Comparison of ENCODE assay signal across 20 cellular contexts in genomic region chr3:15155840-15156360, GRCh38. TPM values are rescaled to one million over a fixed set of nuclear protein-coding genes. Genes with fewer than 3 reads are reported as not detected.
DNase-seq lines count a peak whose midpoint lies in the region; ATAC-seq, FAIRE-seq and TF ChIP-seq lines count a peak whose summit lies in the region.
"Had no signal": no experiment of that assay in that cellular context is flagged by ENCODE, and none has a peak within 500 bp of the region (broad histone marks: within the 10 kb centered on the region; RNA-seq: fewer than 3 reads in every experiment).

No MANE protein-coding gene starts in this region.

- CTCF ChIA-PET in HepG2 (lab: Yijun Ruan, JAX; ENCODE audit: low intra/inter-chr PET ratio, low total read pairs) (no interaction called here), K562 (lab: Yijun Ruan, JAX; ENCODE audit: low intra/inter-chr PET ratio) (no interaction called here)

- TF ChIP-seq RAD21 in HepG2 (CRISPR knock-in tag; IDR thresholded peaks at IDR 0.05) (no peak), K562 (CRISPR knock-in tag; conservative IDR thresholded peaks at IDR 0.05 in 1 of 2, IDR thresholded peaks at IDR 0.05 in 1 of 2) (no peak)

- H2AFZ ChIP-seq in HepG2 (ENCODE audit: low read length) (peak overlapping the region; percentile 10), K562 (ENCODE audit: low read depth, low read length) (no peak overlapping the region)

- H3K9me3 ChIP-seq in HepG2 (ENCODE audit: low read length) (no peaks in the 10 kb centered on the region), right lobe of liver (no peaks in the 10 kb centered on the region), K562 (replicated peaks; ENCODE audit: control insufficient read depth, insufficient read depth, low read depth, low read length) (peaks cover 6% of the 10 kb centered on the region; the same call in 1 of the 2 replicates)

- TF ChIP-seq CTCF in HepG2 (CRISPR knock-in tag; IDR thresholded peaks at IDR 0.05) (no peak), right lobe of liver (IDR thresholded peaks at IDR 0.05) (no peak), K562 (IDR thresholded peaks at IDR 0.05 in 2 of 3, conservative IDR thresholded peaks at IDR 0.05 in 1 of 3; ENCODE audit: insufficient read depth in 2 of 3, low read depth in 1 of 3, low read length in 3 of 3) (no peak)

- H3K9me1 ChIP-seq in K562 (ENCODE audit: control insufficient read depth, insufficient read depth, low read length) = no peaks in the 10 kb centered on the region

- no TSS peak for BruUV-seq in HepG2 (replicated peaks; lab: Mats Ljungman, UMichigan)
- no TSS peak for BruUV-seq in K562 (replicated peaks; lab: Mats Ljungman, UMichigan)

- H3K9ac ChIP-seq in HepG2 (ENCODE audit: insufficient read depth, low read depth, low read length) (no peak overlapping the region), K562 (ENCODE audit: insufficient read depth in 1 of 2, low read depth in 2 of 2, low read length in 2 of 2) (no peak overlapping the region)
- H3K9ac ChIP-seq: BLaER1 treated with 17β-estradiol and CSF1 and Interleukin-3, amounts not matched to agents 10 nM and 100 nM had no signal

- H3K27ac ChIP-seq in HepG2 (ENCODE audit: extremely low read length, insufficient read depth, low read length) = no peak overlapping the region
- H3K27ac ChIP-seq in right lobe of liver = no peak overlapping the region
- H3K27ac ChIP-seq in K562 (ENCODE audit: extremely low read depth, low read depth, low read length) = no peak overlapping the region
- H3K27ac ChIP-seq: 22Rv1; A549; BLaER1 treated with 17β-estradiol and CSF1 and Interleukin-3, amounts not matched to agents 10 nM and 100 nM; C4-2B had no signal

- ATAC-seq in HepG2 (no peak), right lobe of liver (no peak), K562 (no peak), HG02798 (IDR thresholded peaks at IDR 0.05; ENCODE audit: poor library complexity, unreplicated experiment) (no peak), HG03045 (IDR thresholded peaks at IDR 0.05; ENCODE audit: unreplicated experiment) (no peak)
- ATAC-seq: CD8-positive, alpha-beta T cell had no signal

- no peaks in the 10 kb centered on the region for H3K79me2 ChIP-seq in HepG2 (ENCODE audit: insufficient read depth, low read length)
- no peaks in the 10 kb centered on the region for H3K79me2 ChIP-seq in K562 (ENCODE audit: control insufficient read depth, insufficient read depth, low read length)

- DNase-seq in HepG2 (ENCODE audit: low spot score) (no peak), right lobe of liver (no peak), K562 (ENCODE audit: extremely low read depth in 1 of 4, low spot score in 3 of 4) (no peak)
- DNase-seq: AML-193; Caco-2; Calu3; CD4-positive, alpha-beta T cell; CD8-positive, alpha-beta T cell; DMS79 treated with DMSO at 0.1 percent for 48 hours; GF-D8 had no signal

- no peaks in the 10 kb centered on the region for H4K20me1 ChIP-seq in HepG2 (ENCODE audit: insufficient read depth, low read length)
- no peaks in the 10 kb centered on the region for H4K20me1 ChIP-seq in K562 (replicated peaks; ENCODE audit: control insufficient read depth, insufficient read depth, low read length)
- H4K20me1 ChIP-seq: BLaER1 treated with 17β-estradiol and CSF1 and Interleukin-3, amounts not matched to agents 10 nM and 100 nM had no signal

- H3K4me3 ChIP-seq in HepG2 (replicated peaks in 1 of 3; ENCODE audit: insufficient read depth in 1 of 3, low read depth in 2 of 3, low read length in 3 of 3) = no peak overlapping the region
- no peak overlapping the region for H3K4me3 ChIP-seq in right lobe of liver
- H3K4me3 ChIP-seq in K562 = no peak overlapping the region
- H3K4me3 ChIP-seq: A549; BLaER1 treated with 17β-estradiol and CSF1 and Interleukin-3, amounts not matched to agents 10 nM and 100 nM had no signal

- intact Hi-C loops in HepG2 (cut with micrococcal nuclease; ENCODE audit: unreplicated experiment) (no loop called here), right lobe of liver (cut with DNase I) (no loop called here), K562 (cut with micrococcal nuclease) (no loop called here)

- H3K36me3 ChIP-seq in HepG2 (replicated peaks in 1 of 2; ENCODE audit: control insufficient read depth in 1 of 2, insufficient read depth in 2 of 2, low read length in 2 of 2) (no peaks in the 10 kb centered on the region), right lobe of liver (no peaks in the 10 kb centered on the region), K562 (ENCODE audit: control insufficient read depth, insufficient read depth, low read length) (no peaks in the 10 kb centered on the region)
- H3K36me3 ChIP-seq: BLaER1 treated with 17β-estradiol and CSF1 and Interleukin-3, amounts not matched to agents 10 nM and 100 nM had no signal

- POLR2A ChIA-PET in HepG2 (lab: Yijun Ruan, JAX) (no interaction called here), K562 (lab: Yijun Ruan, JAX) (no interaction called here)

- in situ Hi-C loops in HepG2 (cut with HindIII; ENCODE audit: extremely low pct_ligation_motif_present, low pct_unique_long_range_greater_than_20kb) = no loop called here
- in situ Hi-C loops in K562 (cut with MboI) = no loop called here

- TF ChIP-seq EP300 in HepG2 (IDR thresholded peaks at IDR 0.05; ENCODE audit: low read depth in 2 of 2, low read length in 2 of 2) = no peak
- no peak for TF ChIP-seq EP300 in HepG2 (CRISPR knock-in tag; IDR thresholded peaks at IDR 0.05; ENCODE audit: borderline replicate concordance)
- TF ChIP-seq EP300 in K562 (IDR thresholded peaks at IDR 0.05; ENCODE audit: low read length) = no peak

- TF ChIP-seq POLR2A in HepG2 (IDR thresholded peaks at IDR 0.05; ENCODE audit: insufficient read depth in 1 of 2, low read depth in 2 of 2, low read length in 2 of 2) (no peak), right lobe of liver (IDR thresholded peaks at IDR 0.05) (no peak), K562 (conservative IDR thresholded peaks at IDR 0.05) (no peak)

- H3K27me3 ChIP-seq in HepG2 (ENCODE audit: control insufficient read depth in 1 of 2, insufficient read depth in 2 of 2, low read length in 2 of 2) (no peaks in the 10 kb centered on the region; a peak in 1 of 5 replicates), right lobe of liver (no peaks in the 10 kb centered on the region), K562 (ENCODE audit: control insufficient read depth in 2 of 2, insufficient read depth in 2 of 2, low read length in 2 of 2) (peaks cover 13% of the 10 kb centered on the region in 2 experiments; a peak in 4 of 5 replicates)
- H3K27me3 ChIP-seq: BLaER1 treated with 17β-estradiol and CSF1 and Interleukin-3, amounts not matched to agents 10 nM and 100 nM had no signal

- H3K4me2 ChIP-seq in HepG2 (ENCODE audit: low read depth, low read length) (no peak overlapping the region), K562 (ENCODE audit: insufficient read depth, low read length) (no peak overlapping the region)
- H3K4me2 ChIP-seq: A549; BLaER1 treated with 17β-estradiol and CSF1 and Interleukin-3, amounts not matched to agents 10 nM and 100 nM had no signal

- FAIRE-seq in HepG2 (lab: Jason Lieb, UNC) (no peak), K562 (lab: Jason Lieb, UNC) (no peak)
- FAIRE-seq: A549, D721Med, G401.6, GM12891, GM18507 had no signal

- H3K4me1 ChIP-seq in HepG2 (ENCODE audit: insufficient read depth, low read length) (peaks cover 20% of the 10 kb centered on the region), right lobe of liver (no peaks in the 10 kb centered on the region), K562 (replicated peaks in 1 of 2; ENCODE audit: control insufficient read depth in 2 of 2, insufficient read depth in 2 of 2, low read length in 2 of 2) (no peaks in the 10 kb centered on the region; a peak in 1 of 5 replicates)

- WGBS in HepG2 (ENCODE audit: low lambda C conversion rate) = 66% methylated on average over 4 of the region's 4 CpGs
- WGBS in right lobe of liver (ENCODE audit: insufficient coverage, low coverage, low lambda C conversion rate, missing lambda C conversion rate) = 66% methylated on average over 3 of the region's 4 CpGs
- WGBS in K562 (ENCODE audit: insufficient coverage, low coverage, missing lambda C conversion rate) = 0% methylated on average over 4 of the region's 4 CpGs

RNA-seq across cellular contexts. Expression of gene CAPN7, which starts 50.1 kb away (rescaled TPM):
- total RNA-seq in HepG2 (2016; rRNA removed; fragmentation: Illumina TruSeq; extraction: Trizol) = 36.8 and 52.2 TPM in 2 replicates
- 12.2 and 14.2 TPM in 2 replicates for total RNA-seq in HepG2 (2016; cell fraction: cytosol; rRNA removed; fragmentation: Illumina TruSeq; extraction: Trizol; ENCODE audit: low read depth)
- 37.8 and 54.6 TPM in 2 replicates for total RNA-seq in HepG2 (2016; cell fraction: insoluble cytoplasmic fraction; rRNA removed; fragmentation: Illumina TruSeq; extraction: Trizol)
- total RNA-seq in HepG2 (2016; cell fraction: membrane; rRNA removed; fragmentation: Illumina TruSeq; extraction: Trizol) = 23.6 and 27.6 TPM in 2 replicates
- total RNA-seq in HepG2 (2016; cell fraction: nucleus; rRNA removed; fragmentation: Illumina TruSeq; extraction: Trizol) = 45.6 and 49.6 TPM in 2 replicates
- 15.7 and 16.7 TPM in 2 replicates for polyA plus RNA-seq in HepG2 (2011; rRNA removed)
- 9.4 and 11.4 TPM in 2 replicates for polyA plus RNA-seq in HepG2 (2011; cell fraction: cytosol; rRNA removed)
- 36.9 and 46.1 TPM in 2 replicates for polyA plus RNA-seq in HepG2 (2011; cell fraction: nucleus; rRNA removed)
- polyA plus RNA-seq in HepG2 (2012) = 22.7 and 25.6 TPM in 2 replicates
- polyA plus RNA-seq in HepG2 (2016; cell fraction: cytosol; fragmentation: Illumina TruSeq; extraction: Trizol; ENCODE audit: low read depth) = 3.2 and 3.4 TPM in 2 replicates
- polyA plus RNA-seq in HepG2 (2016; cell fraction: insoluble cytoplasmic fraction; fragmentation: Illumina TruSeq; extraction: Trizol; ENCODE audit: low read depth) = 35.3 and 39.5 TPM in 2 replicates
- polyA plus RNA-seq in HepG2 (2016; cell fraction: membrane; fragmentation: Illumina TruSeq; extraction: Trizol; ENCODE audit: low read depth) = 11.5 and 11.8 TPM in 2 replicates
- polyA plus RNA-seq in HepG2 (2016; cell fraction: nucleus; fragmentation: Illumina TruSeq; extraction: Trizol; ENCODE audit: insufficient read depth, low read depth) = 29.5 and 33.2 TPM in 2 replicates
- 20.1 and 20.5 TPM in 2 replicates for polyA minus RNA-seq in HepG2 (2011; rRNA and poly(A)+ RNA removed; ENCODE audit: low replicate concordance)
- polyA minus RNA-seq in HepG2 (2011; cell fraction: cytosol; rRNA and poly(A)+ RNA removed) = 13.6 and 21.3 TPM in 2 replicates
- polyA minus RNA-seq in HepG2 (2011; cell fraction: nucleus; rRNA and poly(A)+ RNA removed) = 94.9 and 101 TPM in 2 replicates
- 10 to 100 TPM; 20.1 to 32.8 (median 23.1) TPM for total RNA-seq in right lobe of liver
- 37.7 and 89.2 TPM in 2 replicates for total RNA-seq in K562 (2011; cell fraction: chromatin; rRNA removed; ENCODE audit: low replicate concordance)
- total RNA-seq in K562 (2011; cell fraction: nucleolus; rRNA removed) = 26.5 and 27.1 TPM in 2 replicates
- total RNA-seq in K562 (2011; cell fraction: nucleoplasm; rRNA removed) = 32.0 and 50.1 TPM in 2 replicates
- total RNA-seq in K562 (2014; rRNA removed) = 27.0 and 32.7 TPM in 2 replicates
- total RNA-seq in K562 (2014; rRNA removed; fragmentation: Illumina TruSeq; extraction: Trizol) = 33.4 and 35.3 TPM in 2 replicates
- 31.7 and 37.5 TPM in 2 replicates for total RNA-seq in K562 (2015; rRNA removed; fragmentation: Illumina TruSeq; extraction: Trizol)
- total RNA-seq in K562 (2021) = 42.6 and 42.7 TPM in 2 replicates
- polyA plus RNA-seq in K562 (2011; rRNA removed) = 28.1 and 36.4 TPM in 2 replicates
- 17.9 and 20.3 TPM in 2 replicates for polyA plus RNA-seq in K562 (2011; cell fraction: cytosol; rRNA removed)
- 29.4 and 33.3 TPM in 2 replicates for polyA plus RNA-seq in K562 (2011; cell fraction: nucleus; rRNA removed)
- 19.3 and 25.7 TPM in 2 replicates for polyA plus RNA-seq in K562 (2012)
- polyA plus RNA-seq in K562 (2014; fragmentation: Illumina TruSeq; extraction: Trizol) = 24.8 and 32.6 TPM in 2 replicates
- polyA plus RNA-seq in K562 (2014; fragmentation: Nextera tagmentation; extraction: Ambion mirVana) = 1 to 10 TPM; 6.5 to 10.0 TPM
- polyA plus RNA-seq in K562 (2014; rRNA removed) = 23.3 TPM in 2 replicates
- 50.3 and 54.6 TPM in 2 replicates for polyA minus RNA-seq in K562 (2011; rRNA and poly(A)+ RNA removed)
- polyA minus RNA-seq in K562 (2011; cell fraction: cytosol; rRNA and poly(A)+ RNA removed) = 24.0 and 25.2 TPM in 2 replicates
- 40.5 and 64.5 TPM in 2 replicates for polyA minus RNA-seq in K562 (2011; cell fraction: nucleus; rRNA and poly(A)+ RNA removed)

RNA-seq across cellular contexts. Expression of gene RBSN, which starts 57.0 kb away (rescaled TPM):
- 11.8 and 14.7 TPM in 2 replicates for total RNA-seq in HepG2 (2016; rRNA removed; fragmentation: Illumina TruSeq; extraction: Trizol)
- total RNA-seq in HepG2 (2016; cell fraction: cytosol; rRNA removed; fragmentation: Illumina TruSeq; extraction: Trizol; ENCODE audit: low read depth) = 3.7 and 3.9 TPM in 2 replicates
- total RNA-seq in HepG2 (2016; cell fraction: insoluble cytoplasmic fraction; rRNA removed; fragmentation: Illumina TruSeq; extraction: Trizol) = 10.8 and 13.0 TPM in 2 replicates
- total RNA-seq in HepG2 (2016; cell fraction: membrane; rRNA removed; fragmentation: Illumina TruSeq; extraction: Trizol) = 10.4 and 11.3 TPM in 2 replicates
- 10.6 and 12.4 TPM in 2 replicates for total RNA-seq in HepG2 (2016; cell fraction: nucleus; rRNA removed; fragmentation: Illumina TruSeq; extraction: Trizol)
- 7.9 and 9.4 TPM in 2 replicates for polyA plus RNA-seq in HepG2 (2011; rRNA removed)
- 3.7 and 5.1 TPM in 2 replicates for polyA plus RNA-seq in HepG2 (2011; cell fraction: cytosol; rRNA removed)
- polyA plus RNA-seq in HepG2 (2011; cell fraction: nucleus; rRNA removed) = 22.2 and 23.7 TPM in 2 replicates
- polyA plus RNA-seq in HepG2 (2012) = 8.1 and 8.8 TPM in 2 replicates
- polyA plus RNA-seq in HepG2 (2016; cell fraction: cytosol; fragmentation: Illumina TruSeq; extraction: Trizol; ENCODE audit: low read depth) = 3.3 and 4.1 TPM in 2 replicates
- 8.2 and 9.0 TPM in 2 replicates for polyA plus RNA-seq in HepG2 (2016; cell fraction: insoluble cytoplasmic fraction; fragmentation: Illumina TruSeq; extraction: Trizol; ENCODE audit: low read depth)
- polyA plus RNA-seq in HepG2 (2016; cell fraction: membrane; fragmentation: Illumina TruSeq; extraction: Trizol; ENCODE audit: low read depth) = 5.9 and 6.1 TPM in 2 replicates
- polyA plus RNA-seq in HepG2 (2016; cell fraction: nucleus; fragmentation: Illumina TruSeq; extraction: Trizol; ENCODE audit: insufficient read depth, low read depth) = 15.4 and 16.1 TPM in 2 replicates
- polyA minus RNA-seq in HepG2 (2011; rRNA and poly(A)+ RNA removed; ENCODE audit: low replicate concordance) = 15.6 and 28.8 TPM in 2 replicates
- polyA minus RNA-seq in HepG2 (2011; cell fraction: cytosol; rRNA and poly(A)+ RNA removed) = 7.3 and 10.0 TPM in 2 replicates
- polyA minus RNA-seq in HepG2 (2011; cell fraction: nucleus; rRNA and poly(A)+ RNA removed) = 15.7 and 18.5 TPM in 2 replicates
- 10 to 100 TPM; 10.5 to 13.9 (median 11.5) TPM for total RNA-seq in right lobe of liver
- 60.6 and 86.6 TPM in 2 replicates for total RNA-seq in K562 (2011; cell fraction: chromatin; rRNA removed; ENCODE audit: low replicate concordance)
- 27.2 and 28.7 TPM in 2 replicates for total RNA-seq in K562 (2011; cell fraction: nucleolus; rRNA removed)
- 44.5 and 45.6 TPM in 2 replicates for total RNA-seq in K562 (2011; cell fraction: nucleoplasm; rRNA removed)
- 14.1 and 21.1 TPM in 2 replicates for total RNA-seq in K562 (2014; rRNA removed)
- 18.3 and 20.8 TPM in 2 replicates for total RNA-seq in K562 (2014; rRNA removed; fragmentation: Illumina TruSeq; extraction: Trizol)
- total RNA-seq in K562 (2015; rRNA removed; fragmentation: Illumina TruSeq; extraction: Trizol) = 17.5 and 19.0 TPM in 2 replicates
- total RNA-seq in K562 (2021) = 18.7 and 19.6 TPM in 2 replicates
- 15.7 and 16.8 TPM in 2 replicates for polyA plus RNA-seq in K562 (2011; rRNA removed)
- polyA plus RNA-seq in K562 (2011; cell fraction: cytosol; rRNA removed) = 8.2 and 10.9 TPM in 2 replicates
- 18.9 and 27.5 TPM in 2 replicates for polyA plus RNA-seq in K562 (2011; cell fraction: nucleus; rRNA removed)
- polyA plus RNA-seq in K562 (2012) = 11.2 and 15.3 TPM in 2 replicates
- polyA plus RNA-seq in K562 (2014; fragmentation: Illumina TruSeq; extraction: Trizol) = 13.9 and 15.0 TPM in 2 replicates
- polyA plus RNA-seq in K562 (2014; fragmentation: Nextera tagmentation; extraction: Ambion mirVana) = 1 to 10 TPM; 2.9 to 4.2 TPM
- polyA plus RNA-seq in K562 (2014; rRNA removed) = 12.1 and 12.8 TPM in 2 replicates
- 28.4 and 33.3 TPM in 2 replicates for polyA minus RNA-seq in K562 (2011; rRNA and poly(A)+ RNA removed)
- 13.7 and 14.6 TPM in 2 replicates for polyA minus RNA-seq in K562 (2011; cell fraction: cytosol; rRNA and poly(A)+ RNA removed)
- polyA minus RNA-seq in K562 (2011; cell fraction: nucleus; rRNA and poly(A)+ RNA removed) = 11.4 and 19.7 TPM in 2 replicates

Comparison
In these comparisons a context has a peak if more than half of its experiments do, and no peak if none do; other contexts are left out.
1. Of the 241 proteins assayed by ChIP-seq in both HepG2 and K562: peak only in HepG2: none; only in K562: ELF4 and PCBP1; in both: HNRNPK and PCBP2; in neither: 237.